Comparison of ENCODE assay signal across 2 cellular contexts in the genomic region with DNA sequence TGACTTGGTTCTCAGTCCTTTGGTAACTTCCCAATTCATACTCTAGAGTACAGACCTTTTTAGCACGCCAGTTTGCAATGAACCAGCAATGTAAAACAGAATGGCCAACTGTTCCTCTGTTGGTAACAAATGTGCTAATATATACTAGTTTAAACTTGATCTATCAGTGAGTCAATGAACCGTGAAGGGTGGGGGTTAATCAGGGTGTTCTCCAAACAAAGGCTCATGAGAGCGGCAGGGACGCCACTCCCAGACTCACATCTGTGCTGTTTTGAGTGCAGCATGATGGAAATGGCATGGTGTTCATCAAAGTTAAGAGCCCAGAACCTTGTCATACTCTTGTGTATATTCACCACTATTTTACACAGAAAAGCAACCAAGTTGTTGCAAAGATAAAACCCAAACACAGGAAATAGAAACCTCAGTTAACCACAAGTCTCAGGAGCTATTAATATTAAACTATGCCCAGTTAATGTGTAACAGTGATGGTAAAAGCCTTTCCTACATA.
TF ChIP-seq lines count a peak whose summit lies in the region.

No MANE protein-coding gene starts in this region.

TF ChIP-seq in liver, 16 proteins besides CTCF, POLR2A, EP300 and RAD21 (continued from another document):
- TF ChIP-seq, protein P1, sequence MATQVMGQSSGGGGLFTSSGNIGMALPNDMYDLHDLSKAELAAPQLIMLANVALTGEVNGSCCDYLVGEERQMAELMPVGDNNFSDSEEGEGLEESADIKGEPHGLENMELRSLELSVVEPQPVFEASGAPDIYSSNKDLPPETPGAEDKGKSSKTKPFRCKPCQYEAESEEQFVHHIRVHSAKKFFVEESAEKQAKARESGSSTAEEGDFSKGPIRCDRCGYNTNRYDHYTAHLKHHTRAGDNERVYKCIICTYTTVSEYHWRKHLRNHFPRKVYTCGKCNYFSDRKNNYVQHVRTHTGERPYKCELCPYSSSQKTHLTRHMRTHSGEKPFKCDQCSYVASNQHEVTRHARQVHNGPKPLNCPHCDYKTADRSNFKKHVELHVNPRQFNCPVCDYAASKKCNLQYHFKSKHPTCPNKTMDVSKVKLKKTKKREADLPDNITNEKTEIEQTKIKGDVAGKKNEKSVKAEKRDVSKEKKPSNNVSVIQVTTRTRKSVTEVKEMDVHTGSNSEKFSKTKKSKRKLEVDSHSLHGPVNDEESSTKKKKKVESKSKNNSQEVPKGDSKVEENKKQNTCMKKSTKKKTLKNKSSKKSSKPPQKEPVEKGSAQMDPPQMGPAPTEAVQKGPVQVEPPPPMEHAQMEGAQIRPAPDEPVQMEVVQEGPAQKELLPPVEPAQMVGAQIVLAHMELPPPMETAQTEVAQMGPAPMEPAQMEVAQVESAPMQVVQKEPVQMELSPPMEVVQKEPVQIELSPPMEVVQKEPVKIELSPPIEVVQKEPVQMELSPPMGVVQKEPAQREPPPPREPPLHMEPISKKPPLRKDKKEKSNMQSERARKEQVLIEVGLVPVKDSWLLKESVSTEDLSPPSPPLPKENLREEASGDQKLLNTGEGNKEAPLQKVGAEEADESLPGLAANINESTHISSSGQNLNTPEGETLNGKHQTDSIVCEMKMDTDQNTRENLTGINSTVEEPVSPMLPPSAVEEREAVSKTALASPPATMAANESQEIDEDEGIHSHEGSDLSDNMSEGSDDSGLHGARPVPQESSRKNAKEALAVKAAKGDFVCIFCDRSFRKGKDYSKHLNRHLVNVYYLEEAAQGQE (IDR thresholded peaks at IDR 0.05): peak; percentile 14

TF ChIP-seq in HepG2, 621 proteins besides CTCF, POLR2A, EP300 and RAD21 (continued from another document):
- TF ChIP-seq, protein P2, sequence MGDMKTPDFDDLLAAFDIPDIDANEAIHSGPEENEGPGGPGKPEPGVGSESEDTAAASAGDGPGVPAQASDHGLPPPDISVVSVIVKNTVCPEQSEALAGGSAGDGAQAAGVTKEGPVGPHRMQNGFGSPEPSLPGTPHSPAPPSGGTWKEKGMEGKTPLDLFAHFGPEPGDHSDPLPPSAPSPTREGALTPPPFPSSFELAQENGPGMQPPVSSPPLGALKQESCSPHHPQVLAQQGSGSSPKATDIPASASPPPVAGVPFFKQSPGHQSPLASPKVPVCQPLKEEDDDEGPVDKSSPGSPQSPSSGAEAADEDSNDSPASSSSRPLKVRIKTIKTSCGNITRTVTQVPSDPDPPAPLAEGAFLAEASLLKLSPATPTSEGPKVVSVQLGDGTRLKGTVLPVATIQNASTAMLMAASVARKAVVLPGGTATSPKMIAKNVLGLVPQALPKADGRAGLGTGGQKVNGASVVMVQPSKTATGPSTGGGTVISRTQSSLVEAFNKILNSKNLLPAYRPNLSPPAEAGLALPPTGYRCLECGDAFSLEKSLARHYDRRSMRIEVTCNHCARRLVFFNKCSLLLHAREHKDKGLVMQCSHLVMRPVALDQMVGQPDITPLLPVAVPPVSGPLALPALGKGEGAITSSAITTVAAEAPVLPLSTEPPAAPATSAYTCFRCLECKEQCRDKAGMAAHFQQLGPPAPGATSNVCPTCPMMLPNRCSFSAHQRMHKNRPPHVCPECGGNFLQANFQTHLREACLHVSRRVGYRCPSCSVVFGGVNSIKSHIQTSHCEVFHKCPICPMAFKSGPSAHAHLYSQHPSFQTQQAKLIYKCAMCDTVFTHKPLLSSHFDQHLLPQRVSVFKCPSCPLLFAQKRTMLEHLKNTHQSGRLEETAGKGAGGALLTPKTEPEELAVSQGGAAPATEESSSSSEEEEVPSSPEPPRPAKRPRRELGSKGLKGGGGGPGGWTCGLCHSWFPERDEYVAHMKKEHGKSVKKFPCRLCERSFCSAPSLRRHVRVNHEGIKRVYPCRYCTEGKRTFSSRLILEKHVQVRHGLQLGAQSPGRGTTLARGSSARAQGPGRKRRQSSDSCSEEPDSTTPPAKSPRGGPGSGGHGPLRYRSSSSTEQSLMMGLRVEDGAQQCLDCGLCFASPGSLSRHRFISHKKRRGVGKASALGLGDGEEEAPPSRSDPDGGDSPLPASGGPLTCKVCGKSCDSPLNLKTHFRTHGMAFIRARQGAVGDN (CRISPR knock-in tag; IDR thresholded peaks at IDR 0.05): no peak
- no peak for TF ChIP-seq NFE2 (CRISPR knock-in tag; IDR thresholded peaks at IDR 0.05)
- no peak for TF ChIP-seq ZNF577 (CRISPR knock-in tag; IDR thresholded peaks at IDR 0.05; ENCODE audit: borderline replicate concordance, low read depth)
- TF ChIP-seq PAF1 (CRISPR knock-in tag; IDR thresholded peaks at IDR 0.05): no peak
- TF ChIP-seq NCOA2 (CRISPR knock-in tag; IDR thresholded peaks at IDR 0.05): no peak
- TF ChIP-seq ZSCAN12 (CRISPR knock-in tag; IDR thresholded peaks at IDR 0.05): no peak
- TF ChIP-seq ZNF12 (CRISPR knock-in tag; IDR thresholded peaks at IDR 0.05): no peak
- TF ChIP-seq ZSCAN25 (CRISPR knock-in tag; IDR thresholded peaks at IDR 0.05): no peak
- TF ChIP-seq, protein P3, sequence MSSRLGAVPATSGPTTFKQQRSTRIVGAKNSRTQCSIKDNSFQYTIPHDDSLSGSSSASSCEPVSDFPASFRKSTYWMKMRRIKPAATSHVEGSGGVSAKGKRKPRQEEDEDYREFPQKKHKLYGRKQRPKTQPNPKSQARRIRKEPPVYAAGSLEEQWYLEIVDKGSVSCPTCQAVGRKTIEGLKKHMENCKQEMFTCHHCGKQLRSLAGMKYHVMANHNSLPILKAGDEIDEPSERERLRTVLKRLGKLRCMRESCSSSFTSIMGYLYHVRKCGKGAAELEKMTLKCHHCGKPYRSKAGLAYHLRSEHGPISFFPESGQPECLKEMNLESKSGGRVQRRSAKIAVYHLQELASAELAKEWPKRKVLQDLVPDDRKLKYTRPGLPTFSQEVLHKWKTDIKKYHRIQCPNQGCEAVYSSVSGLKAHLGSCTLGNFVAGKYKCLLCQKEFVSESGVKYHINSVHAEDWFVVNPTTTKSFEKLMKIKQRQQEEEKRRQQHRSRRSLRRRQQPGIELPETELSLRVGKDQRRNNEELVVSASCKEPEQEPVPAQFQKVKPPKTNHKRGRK (CRISPR knock-in tag; IDR thresholded peaks at IDR 0.05): no peak
TF ChIP-seq in HepG2: peak in this region for 0.
